10 cellular contexts compared by ENCODE assay signal in genomic region chr10:72702868-72703581, GRCh38. TPM values are rescaled to one million over a fixed set of nuclear protein-coding genes. Genes with fewer than 3 reads are reported as not detected.
DNase-seq lines count a peak whose midpoint lies in the region; ATAC-seq and TF ChIP-seq lines count a peak whose summit lies in the region.
"Had no signal": no experiment of that assay in that cellular context is flagged by ENCODE, and none has a peak within 500 bp of the region (broad histone marks: within the 10 kb centered on the region; RNA-seq: fewer than 3 reads in every experiment).

No MANE protein-coding gene starts in this region.

- peaks cover 21% of the 10 kb centered on the region for H3K4me1 ChIP-seq in psoas muscle
- H3K4me1 ChIP-seq in Caco-2: no peaks in the 10 kb centered on the region

- H3K27me3 ChIP-seq in psoas muscle (ENCODE audit: insufficient read depth in 3 of 3, low read length in 2 of 3) (no peaks in the 10 kb centered on the region), Caco-2 (replicated peaks; ENCODE audit: control insufficient read depth, insufficient read depth, low read length) (no peaks in the 10 kb centered on the region)

- peaks cover 5% of the 10 kb centered on the region for H3K4me1 Mint-ChIP-seq in Caco-2 (ENCODE audit: low read depth, unreplicated experiment)

- no peak overlapping the region for H3K4me3 Mint-ChIP-seq in Caco-2 (ENCODE audit: unreplicated experiment)

- POLR2A ChIA-PET in Caco-2 (lab: Charles Lee): interaction anchor here (1.6 kb wide), 1 partner anchor 11 kb away, joined by 5 read pairs; the partner anchor contains the start of gene MCU

- no peaks in the 10 kb centered on the region for H3K36me3 Mint-ChIP-seq in Caco-2 (ENCODE audit: insufficient read depth, unreplicated experiment)

- TF ChIP-seq CTCF in astrocyte of the cerebellum (IDR thresholded peaks at IDR 0.05; ENCODE audit: low read depth, low read length, missing control alignments): peak; percentile 14
- no peak for TF ChIP-seq CTCF in psoas muscle (IDR thresholded peaks at IDR 0.05)
- TF ChIP-seq CTCF in Caco-2 (IDR thresholded peaks at IDR 0.05; ENCODE audit: insufficient read depth in 1 of 2, low read depth in 1 of 2, low read length in 1 of 2, severe bottlenecking in 1 of 2, unreplicated experiment in 1 of 2): no peak

- H3K9me3 ChIP-seq in psoas muscle (no peaks in the 10 kb centered on the region), Caco-2 (no peaks in the 10 kb centered on the region)

- H3K36me3 ChIP-seq in psoas muscle (ENCODE audit: insufficient read depth in 1 of 2, low read depth in 1 of 2): no peaks in the 10 kb centered on the region
- H3K36me3 ChIP-seq in Caco-2 (ENCODE audit: control insufficient read depth, insufficient read depth, low read length): no peaks in the 10 kb centered on the region

- no peaks in the 10 kb centered on the region for H3K9me3 Mint-ChIP-seq in Caco-2 (ENCODE audit: unreplicated experiment)

- BruUV-seq in Caco-2 (replicated peaks; lab: Mats Ljungman, UMichigan): no TSS peak

- 72 to 76% (median 72%) methylated on average over 3 of the region's 3 CpGs for WGBS in psoas muscle, 3 donors

- ATAC-seq in HG02798 (IDR thresholded peaks at IDR 0.05; ENCODE audit: poor library complexity, unreplicated experiment) (peak; percentile 67), psoas muscle (peak in 3 of 4 donors; percentile 39 to 55 (median 52)), HG03025 (IDR thresholded peaks at IDR 0.05; ENCODE audit: low FRiP score, unreplicated experiment) (no peak)

- H3K27ac ChIP-seq in psoas muscle: no peak overlapping the region

- no peak overlapping the region for H3K27ac Mint-ChIP-seq in Caco-2 (ENCODE audit: unreplicated experiment)

- CTCF ChIA-PET in Caco-2 (lab: Charles Lee): interaction anchor here (0.7 to 1.4 kb wide), 3 partner anchors 131 to 658 kb away, joined by 3 to 4 read pairs (median 3); no protein-coding TSS in a partner anchor

- in situ Hi-C loops in astrocyte of the cerebellum (cut with HindIII; ENCODE audit: low sequenced_read_pairs): no loop called here

- H3K4me3 ChIP-seq in astrocyte of the cerebellum (ENCODE audit: low read depth, low read length) (no peak overlapping the region), psoas muscle (no peak overlapping the region), Caco-2 (ENCODE audit: low read depth, low read length) (no peak overlapping the region)
- H3K4me3 ChIP-seq: smooth muscle cell had no signal

- peak; percentile 26 for DNase-seq in NCI-H1694 treated with DMSO at 0.1 percent for 48 hours (lab: John Stamatoyannopoulos, UW)
- DNase-seq in NCI-H1694 (lab: John Stamatoyannopoulos, UW): no peak
- no peak for DNase-seq in astrocyte of the cerebellum (ENCODE audit: low read depth)
- no peak for DNase-seq in psoas muscle
- no peak for DNase-seq in Caco-2
- DNase-seq in islet precursor cell: no peak
- DNase-seq: amniotic stem cell had no signal

- intact Hi-C loops in psoas muscle (cut with DNase I) (no loop called here), Caco-2 (cut with micrococcal nuclease; ENCODE audit: unreplicated experiment) (no loop called here)

- H3K27me3 Mint-ChIP-seq in Caco-2 (ENCODE audit: insufficient read depth, unreplicated experiment): no peaks in the 10 kb centered on the region

RNA-seq across cellular contexts. Expression of gene MCU, which starts 11.1 kb away (rescaled TPM):
- total RNA-seq in psoas muscle (100 to 1,000 TPM in 1 of 4 donors, 10 to 100 TPM in 3; 66.1 to 118 (median 80.1) TPM), Caco-2 (2022) (52.2 and 62.5 TPM in 2 replicates)
- 10 to 100 TPM; 32.4 to 40.5 (median 35.0) TPM for polyA plus RNA-seq in psoas muscle
